Comparison of ENCODE assay signal across 25 cellular contexts in the genomic region with DNA sequence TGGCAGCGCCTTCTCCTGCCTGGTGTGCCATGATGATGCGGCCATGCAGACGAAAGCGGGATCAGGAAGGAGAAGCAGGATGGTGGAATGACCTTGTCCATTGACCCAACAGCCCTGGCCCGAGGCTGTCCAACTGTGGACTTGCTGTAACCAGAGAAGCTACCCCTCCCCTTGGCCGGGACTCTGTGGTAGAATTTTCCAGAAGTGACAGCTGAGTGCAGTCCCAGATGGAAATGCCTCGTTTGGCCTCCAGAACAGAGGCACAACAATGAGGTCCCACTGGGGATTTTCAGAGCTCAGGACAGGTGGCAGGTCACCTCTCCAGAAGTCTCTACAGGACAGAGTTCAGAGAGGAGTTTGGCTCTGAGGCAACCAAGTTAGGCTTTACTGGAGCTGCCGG.
"Had no signal": no experiment of that assay in that cellular context is flagged by ENCODE, and none has a peak within 500 bp of the region (broad histone marks: within the 10 kb centered on the region; RNA-seq: fewer than 3 reads in every experiment).

No MANE protein-coding gene starts in this region.

- H3K4me3 ChIP-seq: stomach, suprapubic skin, testis, thoracic aorta, thyroid gland, tibial artery, tibial nerve, transverse colon, upper lobe of left lung, upper lobe of right lung, uterus, vagina had no signal

- H3K9me3 ChIP-seq: stomach, suprapubic skin, testis, thoracic aorta, thyroid gland, tibial artery, transverse colon, upper lobe of left lung, upper lobe of right lung, uterus, vagina had no signal

- H3K36me3 ChIP-seq: stomach, suprapubic skin, thoracic aorta, thyroid gland, tibial artery, tibial nerve, transverse colon, upper lobe of left lung, upper lobe of right lung, uterus, vagina had no signal

- ATAC-seq: stimulated activated naive B cell treated with anti-CD40 and anti-IgM and Interleukin-4, amounts not matched to agents 10 μg/mL and 1 μg/mL and 100 μg/mL, for 72 hours; stimulated activated naive CD8-positive, alpha-beta T cell treated with anti-CD3 and anti-CD28 coated beads, Interleukin-15, amount 100 ng/mL, for 72 hours; stimulated activated naive CD8-positive, alpha-beta T cell treated with anti-CD3 and anti-CD28 coated beads, Interleukin-15, Interleukin-2, amounts not matched to agents 100 U/mL and 50 U/mL, for 24 hours; upper lobe of right lung had no signal

- H3K27ac ChIP-seq: stomach, suprapubic skin, testis, thoracic aorta, thyroid gland, tibial artery, tibial nerve, transverse colon, upper lobe of left lung, upper lobe of right lung, uterus, vagina had no signal

- H3K4me1 ChIP-seq: stomach, suprapubic skin, testis, tibial artery, transverse colon, upper lobe of right lung, uterus, vagina had no signal

- DNase-seq: stimulated activated CD4-positive, alpha-beta T cell treated with anti-CD3 and anti-CD28 coated beads, Interleukin-2, amount 100 ng/mL, for 48 hours; stimulated activated CD4-positive, alpha-beta T cell treated with anti-CD3 and anti-CD28 coated beads, Interleukin-4, amount 100 ng/mL, for 1 hour; stimulated activated CD4-positive, alpha-beta T cell treated with anti-CD3 and anti-CD28 coated beads, Interleukin-4, amount 100 ng/mL, for 24 hours; stimulated activated CD4-positive, alpha-beta T cell treated with anti-CD3 and anti-CD28 coated beads, Interleukin-4, amount 100 ng/mL, for 4 hours; stimulated activated CD8-positive, alpha-beta memory T cell treated with anti-CD3 and anti-CD28 coated beads, Interleukin-4, amount 100 ng/mL, for 48 hours; stimulated activated naive B cell treated with anti-CD40 and anti-IgM and Interleukin-4, amounts not matched to agents 10 μg/mL and 1 μg/mL and 100 μg/mL, for 72 hours; stimulated activated naive CD4-positive, alpha-beta T cell; stimulated activated naive CD4-positive, alpha-beta T cell treated with Interleukin-2 at 50 U/mL for 16 hours; stimulated activated naive CD8-positive, alpha-beta T cell treated with anti-CD3 and anti-CD28 coated beads, Interleukin-15, amount 100 ng/mL, for 72 hours; stimulated activated naive CD8-positive, alpha-beta T cell treated with anti-CD3 and anti-CD28 coated beads, Interleukin-15, Interleukin-2, amounts not matched to agents 100 U/mL and 50 U/mL, for 24 hours; stomach; substantia nigra; testis; thyroid gland; tibial artery; transverse colon; trophoblast cell; upper lobe of left lung; upper lobe of right lung; uterus had no signal

- FAIRE-seq: urothelium cell line had no signal

- H3K27me3 ChIP-seq: stomach, suprapubic skin, testis, thyroid gland, tibial nerve, transverse colon, upper lobe of left lung, upper lobe of right lung, uterus, vagina had no signal
